Comparison of ENCODE assay signal across 25 cellular contexts in genomic region chr3:73007992-73008712, GRCh38. TPM values are rescaled to one million over a fixed set of nuclear protein-coding genes. Genes with fewer than 3 reads are reported as not detected.
DNase-seq lines count a peak whose midpoint lies in the region; FAIRE-seq and TF ChIP-seq lines count a peak whose summit lies in the region.
"Had no signal": no experiment of that assay in that cellular context is flagged by ENCODE, and none has a peak within 500 bp of the region (broad histone marks: within the 10 kb centered on the region; RNA-seq: fewer than 3 reads in every experiment).

No MANE protein-coding gene starts in this region.

- H3K4me2 ChIP-seq in GM23248 (ENCODE audit: unreplicated experiment) = no peak overlapping the region
- H3K4me2 ChIP-seq: SK-N-SH had no signal

- H3K27me3 ChIP-seq in GM23248 (replicated peaks; ENCODE audit: insufficient read depth) = no peaks in the 10 kb centered on the region
- H3K27me3 ChIP-seq: MG63, suprapubic skin, vagina had no signal

- H3K9me3 ChIP-seq in GM23248 (ENCODE audit: low read depth) = no peaks in the 10 kb centered on the region
- H3K9me3 ChIP-seq: MG63, SK-N-SH, suprapubic skin, vagina had no signal

- 34 to 36% methylated on average over 6 of the region's 6 CpGs for WGBS in GM23248 (ENCODE audit: low coverage in 1 of 2, low lambda C conversion rate in 2 of 2, missing lambda C conversion rate in 2 of 2), 2 experiments

- peaks cover 100% of the 10 kb centered on the region for H3K79me2 ChIP-seq in GM23248 (ENCODE audit: insufficient read depth)

- H4K20me1 ChIP-seq in GM23248 (ENCODE audit: insufficient read depth) = peaks cover 17% of the 10 kb centered on the region

- no peak overlapping the region for H3K4me3 ChIP-seq in GM23248
- H3K4me3 ChIP-seq: MG63, suprapubic skin, vagina had no signal

- H3K27ac Mint-ChIP-seq in activated CD4-positive, alpha-beta T cell treated with anti-CD3 and anti-CD28 coated beads, Interleukin-2, amount 10 ng/mL, durations not matched to agents 24 days and 14 days = peak overlapping the region; percentile 38
- H3K27ac Mint-ChIP-seq in activated naive CD8-positive, alpha-beta T cell = peak overlapping the region; percentile 67
- H3K27ac Mint-ChIP-seq in nephron progenitor cell = peak overlapping the region; percentile 52
- H3K27ac Mint-ChIP-seq: activated CD4-positive, alpha-beta T cell treated with anti-CD3 and anti-CD28 coated beads, Interleukin-2, amount 10 ng/mL, durations not matched to agents 7 days and 5 days; B cell had no signal

- peaks cover 9% of the 10 kb centered on the region; the same call in 1 of the 2 replicates for H3F3A ChIP-seq in GM23248 (ENCODE audit: insufficient read depth)

- H2AFZ ChIP-seq in GM23248 = no peak overlapping the region

- H3K9me3 Mint-ChIP-seq in activated CD4-positive, alpha-beta T cell treated with anti-CD3 and anti-CD28 coated beads, Interleukin-2, amount 10 ng/mL, durations not matched to agents 24 days and 14 days = no peaks in the 10 kb centered on the region
- H3K9me3 Mint-ChIP-seq in activated naive CD8-positive, alpha-beta T cell (ENCODE audit: low read depth) = no peaks in the 10 kb centered on the region
- H3K9me3 Mint-ChIP-seq in nephron progenitor cell = peaks cover 10% of the 10 kb centered on the region
- H3K9me3 Mint-ChIP-seq: activated CD4-positive, alpha-beta T cell treated with anti-CD3 and anti-CD28 coated beads, Interleukin-2, amount 10 ng/mL, durations not matched to agents 7 days and 5 days had no signal

- H3K27ac ChIP-seq in GM23248 = peak overlapping the region; percentile 19; the same call in 1 of the 2 replicates
- H3K27ac ChIP-seq: HL-60, RWPE1, suprapubic skin, vagina had no signal

- H3K4me3 Mint-ChIP-seq in activated CD4-positive, alpha-beta T cell treated with anti-CD3 and anti-CD28 coated beads, Interleukin-2, amount 10 ng/mL, durations not matched to agents 24 days and 14 days = no peak overlapping the region
- peak overlapping the region; percentile 8 for H3K4me3 Mint-ChIP-seq in activated naive CD8-positive, alpha-beta T cell
- no peak overlapping the region for H3K4me3 Mint-ChIP-seq in nephron progenitor cell
- H3K4me3 Mint-ChIP-seq: activated CD4-positive, alpha-beta T cell treated with anti-CD3 and anti-CD28 coated beads, Interleukin-2, amount 10 ng/mL, durations not matched to agents 7 days and 5 days; B cell had no signal

- intact Hi-C loops in activated CD4-positive, alpha-beta T cell treated with anti-CD3 and anti-CD28 coated beads, Interleukin-2, amount 10 ng/mL, durations not matched to agents 24 days and 14 days (cut with micrococcal nuclease) = no loop called here

- DNase-seq in activated CD4-positive, alpha-beta T cell treated with anti-CD3 and anti-CD28 coated beads, Interleukin-2, amount 10 ng/mL, durations not matched to agents 24 days and 14 days = no peak
- no peak for DNase-seq in activated CD4-positive, alpha-beta T cell treated with anti-CD3 and anti-CD28 coated beads for 4 hours
- DNase-seq in GM23248 (peak; percentile 35), nephron progenitor cell (no peak), SKM-1 treated with dmso at 0.1 percent for 144 hours (lab: John Stamatoyannopoulos, UW; ENCODE audit: unreplicated experiment) (no peak), SW 1271 (lab: John Stamatoyannopoulos, UW) (no peak), GM19239 (ENCODE audit: insufficient read length, low spot score) (no peak)
- DNase-seq: activated CD4-positive, alpha-beta T cell treated with anti-CD3 and anti-CD28 coated beads, Interleukin-2, amount 10 ng/mL, durations not matched to agents 7 days and 5 days; glutamatergic neuron; IMR-90; left ventricle myocardium superior; MG63; NCI-H1417 treated with DMSO at 0.1 percent for 48 hours; NCI-H510A treated with DMSO at 0.1 percent for 48 hours; SK-N-SH; stimulated activated CD8-positive, alpha-beta memory T cell treated with anti-CD3 and anti-CD28 coated beads, Interleukin-4, amount 100 ng/mL, for 48 hours had no signal

- H3K36me3 ChIP-seq in GM23248 (ENCODE audit: low read depth) = peaks cover 15% of the 10 kb centered on the region; the same call in 1 of the 2 replicates
- H3K36me3 ChIP-seq: vagina had no signal

- H3K9ac ChIP-seq in GM23248 = no peak overlapping the region
- H3K9ac ChIP-seq: SK-N-SH had no signal

- H3K27me3 Mint-ChIP-seq in activated CD4-positive, alpha-beta T cell treated with anti-CD3 and anti-CD28 coated beads, Interleukin-2, amount 10 ng/mL, durations not matched to agents 24 days and 14 days = no peaks in the 10 kb centered on the region
- no peaks in the 10 kb centered on the region for H3K27me3 Mint-ChIP-seq in activated naive CD8-positive, alpha-beta T cell
- H3K27me3 Mint-ChIP-seq in nephron progenitor cell (ENCODE audit: low read depth, poor library complexity) = no peaks in the 10 kb centered on the region
- H3K27me3 Mint-ChIP-seq: activated CD4-positive, alpha-beta T cell treated with anti-CD3 and anti-CD28 coated beads, Interleukin-2, amount 10 ng/mL, durations not matched to agents 7 days and 5 days; B cell; brain had no signal

- H3K9me2 ChIP-seq in GM23248 (ENCODE audit: insufficient read depth) = no peaks in the 10 kb centered on the region
- H3K9me2 ChIP-seq: SK-N-SH had no signal

- H3K36me3 Mint-ChIP-seq in activated CD4-positive, alpha-beta T cell treated with anti-CD3 and anti-CD28 coated beads, Interleukin-2, amount 10 ng/mL, durations not matched to agents 24 days and 14 days (ENCODE audit: low read depth) = peaks cover 66% of the 10 kb centered on the region
- H3K36me3 Mint-ChIP-seq in activated naive CD8-positive, alpha-beta T cell = peaks cover 14% of the 10 kb centered on the region
- peaks cover 97% of the 10 kb centered on the region for H3K36me3 Mint-ChIP-seq in nephron progenitor cell (ENCODE audit: low read depth)

- no peak for FAIRE-seq in GM19239 (lab: Jason Lieb, UNC)
- FAIRE-seq: A204.1, colon had no signal

- H3K4me1 Mint-ChIP-seq in activated CD4-positive, alpha-beta T cell treated with anti-CD3 and anti-CD28 coated beads, Interleukin-2, amount 10 ng/mL, durations not matched to agents 24 days and 14 days = peaks cover 52% of the 10 kb centered on the region
- peaks cover 82% of the 10 kb centered on the region for H3K4me1 Mint-ChIP-seq in activated naive CD8-positive, alpha-beta T cell (ENCODE audit: low read depth)
- H3K4me1 Mint-ChIP-seq in nephron progenitor cell = peaks cover 28% of the 10 kb centered on the region

- no peak for TF ChIP-seq CTCF in nephron progenitor cell (IDR thresholded peaks at IDR 0.05)

- in situ Hi-C loops in GM23248 (cut with MboI) = no loop called here

- H3K4me1 ChIP-seq in GM23248 (ENCODE audit: insufficient read depth) = peaks cover 9% of the 10 kb centered on the region; the same call in 1 of the 2 replicates

RNA-seq across cellular contexts. Expression of gene PPP4R2, which starts 11.5 kb away (rescaled TPM):
- total RNA-seq in activated CD4-positive, alpha-beta T cell treated with anti-CD3 and anti-CD28 coated beads, Interleukin-2, amount 10 ng/mL, durations not matched to agents 24 days and 14 days = 105 and 107 TPM in 2 replicates
- 41.1 and 46.6 TPM in 2 replicates for total RNA-seq in GM23248 (2014; rRNA removed; shearing (Covaris generic))
- 31.6 and 37.7 TPM in 2 replicates for polyA plus RNA-seq in GM23248 (2016; fragmentation: Nextera tagmentation; extraction: Ambion mirVana)

RNA-seq across cellular contexts. Expression of gene EBLN2, which starts 53.3 kb away (rescaled TPM):
- 7.2 and 7.8 TPM in 2 replicates for total RNA-seq in activated CD4-positive, alpha-beta T cell treated with anti-CD3 and anti-CD28 coated beads, Interleukin-2, amount 10 ng/mL, durations not matched to agents 24 days and 14 days
- total RNA-seq in GM23248 (2014; rRNA removed; shearing (Covaris generic)) = 1.6 and 3.0 TPM in 2 replicates
- 0.58 and 1.7 TPM in 2 replicates for polyA plus RNA-seq in GM23248 (2016; fragmentation: Nextera tagmentation; extraction: Ambion mirVana)
